In genomic region chr16:55039931-55040330, GRCh38 we compare ENCODE assay signal across 25 cellular contexts.
DNase-seq lines count a peak whose midpoint lies in the region; ATAC-seq, FAIRE-seq and TF ChIP-seq lines count a peak whose summit lies in the region.
"Had no signal": no experiment of that assay in that cellular context is flagged by ENCODE, and none has a peak within 500 bp of the region (broad histone marks: within the 10 kb centered on the region; RNA-seq: fewer than 3 reads in every experiment).

No MANE protein-coding gene starts in this region.

- TF ChIP-seq POLR2A in HCT116 (IDR thresholded peaks at IDR 0.05; ENCODE audit: borderline replicate concordance, extremely low read depth, insufficient read depth, insufficient read length), result no peak
- no peak for TF ChIP-seq POLR2A in spleen (IDR thresholded peaks at IDR 0.05)

- intact Hi-C loops in HCT116 (cut with micrococcal nuclease) (no loop called here), MCF 10A (cut with micrococcal nuclease) (loop anchor here (5.0 kb wide), 1 partner anchor 217 kb away; no protein-coding TSS in a partner anchor), spleen (cut with DNase I; ENCODE audit: low total_unique reads) (no loop called here)

- POLR2A ChIA-PET in HCT116 (lab: Charles Lee) (interaction anchor here (0.6 kb wide), 1 partner anchor 111 kb away, joined by 3 read pairs; no protein-coding TSS in a partner anchor), MCF 10A (lab: Yijun Ruan, JAX) (no interaction called here)

- H2AFZ ChIP-seq in HCT116 (ENCODE audit: low read depth, low read length, poor library complexity, severe bottlenecking), result no peak overlapping the region
- H2AFZ ChIP-seq in keratinocyte (ENCODE audit: control insufficient read depth, low read length), result no peak overlapping the region
- H2AFZ ChIP-seq: GM23248 had no signal

- no peaks in the 10 kb centered on the region for H3K9me2 ChIP-seq in HCT116 (ENCODE audit: insufficient read depth)

- TF ChIP-seq CTCF in HCT116 (IDR thresholded peaks at IDR 0.05 in 2 of 3, conservative IDR thresholded peaks at IDR 0.05 in 1 of 3; ENCODE audit: borderline replicate concordance in 1 of 3, insufficient read depth in 1 of 3, low read depth in 2 of 3, low read length in 2 of 3) (no peak), MCF 10A (IDR thresholded peaks at IDR 0.05; ENCODE audit: unreplicated experiment) (no peak), keratinocyte (optimal IDR thresholded peaks at IDR 0.05 in 1 of 3, IDR thresholded peaks at IDR 0.05 in 1 of 3, conservative IDR thresholded peaks at IDR 0.05 in 1 of 3; ENCODE audit: extremely low read depth in 1 of 3, insufficient read depth in 2 of 3, low read length in 3 of 3) (no peak), spleen (IDR thresholded peaks at IDR 0.05 in 8 of 11, conservative IDR thresholded peaks at IDR 0.05 in 3 of 11) (no peak)

- H3K4me1 ChIP-seq in HCT116 (ENCODE audit: control insufficient read depth in 1 of 2, insufficient read depth in 2 of 2, low read length in 2 of 2), result peaks cover 0 to 11% of the 10 kb centered on the region in 2 experiments; a peak in 2 of 4 replicates
- H3K4me1 ChIP-seq in keratinocyte (ENCODE audit: control insufficient read depth, extremely low read depth, insufficient read depth, low read length), result peaks cover 16% of the 10 kb centered on the region
- H3K4me1 ChIP-seq in spleen, result no peaks in the 10 kb centered on the region

- H3K4me1 Mint-ChIP-seq in MCF 10A (ENCODE audit: insufficient read depth, unreplicated experiment), result peaks cover 18% of the 10 kb centered on the region

- DNase-seq in HCT116 (ENCODE audit: low read depth, low spot score) (no peak), MCF 10A (ENCODE audit: unreplicated experiment) (no peak), keratinocyte (ENCODE audit: low read depth, low spot score) (no peak), spleen (peak; percentile 31), AG08395 (ENCODE audit: low spot score) (no peak), epidermal melanocyte (ENCODE audit: insufficient read length, low spot score) (no peak)
- DNase-seq: AML-193; CD4-positive, alpha-beta T cell; GM23248; H7; KBM-7; MG63; NCI-H1105 treated with DMSO at 0.1 percent for 48 hours; NCI-H146; NCI-H1930; NCI-H446; NCI-H526; NCI-H82; NK-92 treated with Interleukin-12 subunit alpha and Interleukin-12 subunit beta, amount 100 ng/mL, for 24 hours; SIG-M5 had no signal

- ATAC-seq in HCT116 (no peak), GM21360 (IDR thresholded peaks at IDR 0.05; ENCODE audit: unreplicated experiment) (no peak)

- CTCF ChIA-PET in HCT116 (lab: Charles Lee), result no interaction called here
- CTCF ChIA-PET in MCF 10A (lab: Yijun Ruan, JAX), result interaction anchor here (0.6 to 1.2 kb wide), 5 partner anchors 38 to 413 kb away, joined by 3 read pairs; no protein-coding TSS in a partner anchor

- H3K36me3 Mint-ChIP-seq in MCF 10A (ENCODE audit: insufficient read depth, unreplicated experiment), result no peaks in the 10 kb centered on the region

- no peak for TF ChIP-seq RAD21 in HCT116 (IDR thresholded peaks at IDR 0.05; ENCODE audit: low read depth)

- no peaks in the 10 kb centered on the region for H3K9me1 ChIP-seq in keratinocyte (ENCODE audit: control insufficient read depth, extremely low read depth, insufficient read depth, low read length)

- H3K27me3 ChIP-seq in HCT116 (ENCODE audit: insufficient read depth, low read length), result no peaks in the 10 kb centered on the region
- H3K27me3 ChIP-seq in keratinocyte (ENCODE audit: control insufficient read depth, extremely low read depth, insufficient read depth, low read length), result no peaks in the 10 kb centered on the region
- H3K27me3 ChIP-seq in spleen (replicated peaks in 1 of 7), result peaks cover 0 to 45% (median 0%) of the 10 kb centered on the region in 7 donors
- H3K27me3 ChIP-seq: BLaER1 treated with 17β-estradiol and CSF1 and Interleukin-3, amounts not matched to agents 10 nM and 100 nM had no signal

- no peaks in the 10 kb centered on the region for H3K36me3 ChIP-seq in HCT116 (ENCODE audit: control insufficient read depth in 1 of 2, insufficient read depth in 2 of 2, low read length in 2 of 2)
- no peaks in the 10 kb centered on the region for H3K36me3 ChIP-seq in keratinocyte (ENCODE audit: control insufficient read depth in 2 of 2, extremely low read depth in 1 of 2, insufficient read depth in 2 of 2, low read length in 2 of 2)
- H3K36me3 ChIP-seq in spleen, result no peaks in the 10 kb centered on the region
- H3K36me3 ChIP-seq: BLaER1 treated with 17β-estradiol and CSF1 and Interleukin-3, amounts not matched to agents 10 nM and 100 nM; MG63 had no signal

- H3K27ac ChIP-seq in HCT116 (ENCODE audit: low read depth, low read length) (no peak overlapping the region), keratinocyte (ENCODE audit: control insufficient read depth, insufficient read depth, low read length) (no peak overlapping the region), spleen (no peak overlapping the region)
- H3K27ac ChIP-seq: BLaER1 treated with 17β-estradiol and CSF1 and Interleukin-3, amounts not matched to agents 10 nM and 100 nM; GM23248; SK-N-MC had no signal

- RAD21 ChIA-PET in HCT116 (lab: Charles Lee; ENCODE audit: low non-redundant PET in 1 of 2, low total read pairs in 2 of 2, uncharacterized antibody in 2 of 2, unreplicated experiment in 2 of 2), result no interaction called here

- H3K9me3 ChIP-seq in HCT116 (ENCODE audit: control insufficient read depth in 1 of 2, insufficient read depth in 1 of 2, low read depth in 1 of 2, low read length in 2 of 2), result no peaks in the 10 kb centered on the region
- no peaks in the 10 kb centered on the region for H3K9me3 ChIP-seq in keratinocyte (ENCODE audit: control insufficient read depth, low read depth, low read length)
- H3K9me3 ChIP-seq in spleen, result no peaks in the 10 kb centered on the region
- H3K9me3 ChIP-seq: BLaER1 treated with 17β-estradiol and CSF1 and Interleukin-3, amounts not matched to agents 10 nM and 100 nM; MG63 had no signal

- no TSS peak for BruUV-seq in HCT116 (replicated peaks; lab: Mats Ljungman, UMichigan)
- no TSS peak for BruUV-seq in MCF 10A (replicated peaks; lab: Mats Ljungman, UMichigan)

- FAIRE-seq in keratinocyte (lab: Jason Lieb, UNC), result no peak
- FAIRE-seq: A204.1, D721Med had no signal

- no peak overlapping the region for H3K4me3 ChIP-seq in HCT116 (replicated peaks in 1 of 2; ENCODE audit: low read depth in 1 of 2, low read length in 2 of 2)
- no peak overlapping the region for H3K4me3 ChIP-seq in keratinocyte (ENCODE audit: control insufficient read depth in 2 of 3, extremely low read depth in 1 of 3, insufficient read depth in 2 of 3, low read depth in 1 of 3, low read length in 3 of 3)
- H3K4me3 ChIP-seq in spleen, result no peak overlapping the region
- H3K4me3 ChIP-seq: BLaER1 treated with 17β-estradiol and CSF1 and Interleukin-3, amounts not matched to agents 10 nM and 100 nM; GM23248; MG63; SK-N-MC had no signal

- H3K79me2 ChIP-seq in HCT116 (ENCODE audit: insufficient read depth, low read length) (no peaks in the 10 kb centered on the region), keratinocyte (ENCODE audit: control insufficient read depth, insufficient read depth, low read length) (no peaks in the 10 kb centered on the region)

- WGBS in spleen, 5 donors, result 67 to 82% (median 75%) methylated on average over 7 to 8 of the region's 8 CpGs

- no peak overlapping the region for H3K4me3 Mint-ChIP-seq in MCF 10A (ENCODE audit: unreplicated experiment)
- H3K4me3 Mint-ChIP-seq: CD4-positive, alpha-beta T cell had no signal

- H3K9ac ChIP-seq in HCT116 (ENCODE audit: low read length) (no peak overlapping the region), keratinocyte (ENCODE audit: control insufficient read depth, extremely low read depth, insufficient read depth, low read length) (no peak overlapping the region)
- H3K9ac ChIP-seq: BLaER1 treated with 17β-estradiol and CSF1 and Interleukin-3, amounts not matched to agents 10 nM and 100 nM; GM23248 had no signal

- H3K9me3 Mint-ChIP-seq in MCF 10A (ENCODE audit: unreplicated experiment), result no peaks in the 10 kb centered on the region
- H3K9me3 Mint-ChIP-seq: CD4-positive, alpha-beta T cell had no signal

- dilution Hi-C loops in keratinocyte (cut with MboI; ENCODE audit: extremely low pct_ligation_motif_present, low sequenced_read_pairs), result loop anchor here (25.0 kb wide), 1 partner anchor 222 kb away; no protein-coding TSS in a partner anchor

- peak overlapping the region; percentile 59 for H3K27ac Mint-ChIP-seq in MCF 10A (ENCODE audit: low read depth, unreplicated experiment)
- H3K27ac Mint-ChIP-seq: CD4-positive, alpha-beta T cell had no signal

- no peaks in the 10 kb centered on the region for H4K20me1 ChIP-seq in HCT116 (ENCODE audit: insufficient read depth)
- no peaks in the 10 kb centered on the region for H4K20me1 ChIP-seq in keratinocyte (ENCODE audit: control insufficient read depth, extremely low read depth, insufficient read depth, low read length)
- H4K20me1 ChIP-seq: BLaER1 treated with 17β-estradiol and CSF1 and Interleukin-3, amounts not matched to agents 10 nM and 100 nM had no signal

- no peaks in the 10 kb centered on the region for H3K27me3 Mint-ChIP-seq in MCF 10A (ENCODE audit: insufficient read depth, unreplicated experiment)

- H3K4me2 ChIP-seq in HCT116 (ENCODE audit: low read length) (peak overlapping the region; percentile 44), keratinocyte (ENCODE audit: control insufficient read depth, extremely low read depth, insufficient read depth, low read depth, low read length) (peak overlapping the region; percentile 45)
- H3K4me2 ChIP-seq: BLaER1 treated with 17β-estradiol and CSF1 and Interleukin-3, amounts not matched to agents 10 nM and 100 nM had no signal

TF ChIP-seq in HCT116, 20 proteins besides CTCF, POLR2A, EP300 and RAD21 (continues in another document):
- TF ChIP-seq JUND (IDR thresholded peaks at IDR 0.05), result no peak
- no peak for TF ChIP-seq YY1 (IDR thresholded peaks at IDR 0.05; ENCODE audit: extremely low read depth, insufficient replicate concordance, low read depth, low read length)
- TF ChIP-seq ELF1 (IDR thresholded peaks at IDR 0.05; ENCODE audit: borderline replicate concordance, low read depth), result no peak
- TF ChIP-seq MAX (IDR thresholded peaks at IDR 0.05), result no peak
- no peak for TF ChIP-seq CEBPB (IDR thresholded peaks at IDR 0.05; ENCODE audit: low read depth)
- TF ChIP-seq ZNF274 (IDR thresholded peaks at IDR 0.05; ENCODE audit: low read depth, low read length), result no peak
- TF ChIP-seq SIN3A (IDR thresholded peaks at IDR 0.05; ENCODE audit: low read depth), result no peak
- no peak for TF ChIP-seq ZFX (IDR thresholded peaks at IDR 0.05)
- TF ChIP-seq EGR1 (IDR thresholded peaks at IDR 0.05; ENCODE audit: low read depth), result no peak
- TF ChIP-seq EZH2 (IDR thresholded peaks at IDR 0.05), result no peak
- TF ChIP-seq FOSL1 (IDR thresholded peaks at IDR 0.05; ENCODE audit: low read depth), result no peak
- no peak for TF ChIP-seq POLR2AphosphoS5 (IDR thresholded peaks at IDR 0.05; ENCODE audit: low read depth, low read length)
- no peak for TF ChIP-seq SP1 (IDR thresholded peaks at IDR 0.05; ENCODE audit: low read depth)
- no peak for TF ChIP-seq EZH2phosphoT487 (IDR thresholded peaks at IDR 0.05; ENCODE audit: borderline replicate concordance)
